In the genomic region with DNA sequence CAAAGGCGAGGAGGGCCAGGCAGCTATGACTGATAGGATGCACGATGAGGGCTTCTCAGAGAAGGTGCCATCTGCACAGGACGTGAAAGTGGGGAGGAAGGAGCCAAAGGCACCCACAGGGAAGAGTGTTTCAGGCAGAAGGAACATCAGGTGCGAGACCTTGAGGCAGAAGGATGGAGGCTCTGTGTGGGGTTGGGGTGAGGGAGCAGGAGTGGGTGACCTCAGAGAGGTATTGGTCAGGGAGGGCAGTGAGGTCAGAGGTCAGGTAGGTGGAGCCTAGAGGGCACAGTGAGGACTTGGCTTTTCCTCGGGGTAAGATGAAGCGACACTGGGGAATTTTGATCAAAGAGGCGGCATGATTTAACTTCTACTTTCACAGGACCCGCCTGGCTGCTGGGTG, we compare ENCODE assay signal across 17 cellular contexts.
DNase-seq lines count a peak whose midpoint lies in the region; ATAC-seq, FAIRE-seq and TF ChIP-seq lines count a peak whose summit lies in the region.
"Had no signal": no experiment of that assay in that cellular context is flagged by ENCODE, and none has a peak within 500 bp of the region (broad histone marks: within the 10 kb centered on the region; RNA-seq: fewer than 3 reads in every experiment).

No MANE protein-coding gene starts in this region.

- H4K12ac ChIP-seq in trophoblast cell (ENCODE audit: low read depth, low read length): no peak overlapping the region

- H2BK120ac ChIP-seq in trophoblast cell (ENCODE audit: insufficient read depth, low read length, poor library complexity): no peak overlapping the region

- 0% methylated on average over 6 of the region's 8 CpGs for WGBS in K562 (ENCODE audit: insufficient coverage, low coverage, missing lambda C conversion rate)
- no CpG with 5 or more reads among the region's 8 CpGs for WGBS in trophoblast cell (ENCODE audit: extremely low coverage, insufficient coverage, insufficient read length)

- POLR2A ChIA-PET in Caco-2 (lab: Charles Lee) (interaction anchor here (2.8 kb wide), 1 partner anchor 10 kb away, joined by 22 read pairs; no protein-coding TSS in a partner anchor), K562 (lab: Yijun Ruan, JAX) (interaction anchor here (0.6 to 1.1 kb wide), 4 partner anchors 9 to 1023 kb away, joined by 3 to 5 read pairs (median 4); no protein-coding TSS in a partner anchor)

- no peaks in the 10 kb centered on the region for H3K79me2 ChIP-seq in K562 (ENCODE audit: control insufficient read depth, insufficient read depth, low read length)
- no peaks in the 10 kb centered on the region for H3K79me2 ChIP-seq in trophoblast cell (ENCODE audit: control insufficient read depth, insufficient read depth, low read length, poor library complexity)

- no peaks in the 10 kb centered on the region for H3K36me3 Mint-ChIP-seq in Caco-2 (ENCODE audit: insufficient read depth, unreplicated experiment)
- H3K36me3 Mint-ChIP-seq: CD4-positive, alpha-beta memory T cell had no signal

- BruUV-seq in Caco-2 (replicated peaks; lab: Mats Ljungman, UMichigan) (no TSS peak), K562 (replicated peaks; lab: Mats Ljungman, UMichigan) (no TSS peak)

- no peak overlapping the region for H3K4ac ChIP-seq in trophoblast cell (ENCODE audit: low read depth, low read length)

- H3K36me3 ChIP-seq in Caco-2 (ENCODE audit: control insufficient read depth, insufficient read depth, low read length) (no peaks in the 10 kb centered on the region), K562 (ENCODE audit: control insufficient read depth, insufficient read depth, low read length) (no peaks in the 10 kb centered on the region), trophoblast cell (ENCODE audit: control insufficient read depth in 1 of 2, insufficient read depth in 2 of 2, low read length in 2 of 2) (no peaks in the 10 kb centered on the region)

- no peak overlapping the region for H3K14ac ChIP-seq in trophoblast cell (ENCODE audit: low read length)

- in situ Hi-C loops in K562 (cut with MboI): no loop called here

- no peak overlapping the region for H4K91ac ChIP-seq in trophoblast cell (ENCODE audit: low read depth, low read length)

- TF ChIP-seq CTCF in Caco-2 (IDR thresholded peaks at IDR 0.05; ENCODE audit: insufficient read depth in 1 of 2, low read depth in 1 of 2, low read length in 1 of 2, severe bottlenecking in 1 of 2, unreplicated experiment in 1 of 2) (no peak), K562 (IDR thresholded peaks at IDR 0.05 in 2 of 3, conservative IDR thresholded peaks at IDR 0.05 in 1 of 3; ENCODE audit: insufficient read depth in 2 of 3, low read depth in 1 of 3, low read length in 3 of 3) (no peak)

- H4K20me1 ChIP-seq in K562 (replicated peaks; ENCODE audit: control insufficient read depth, insufficient read depth, low read length): no peaks in the 10 kb centered on the region

- H3K9me1 ChIP-seq in K562 (ENCODE audit: control insufficient read depth, insufficient read depth, low read length): no peaks in the 10 kb centered on the region

- H2AK5ac ChIP-seq in trophoblast cell (ENCODE audit: low read length): no peak overlapping the region

- CTCF ChIA-PET in Caco-2 (lab: Charles Lee) (no interaction called here), K562 (lab: Yijun Ruan, JAX; ENCODE audit: low intra/inter-chr PET ratio) (no interaction called here)

- no peak overlapping the region for H2BK5ac ChIP-seq in trophoblast cell (ENCODE audit: low read depth, low read length, poor library complexity)

- H3K4me3 ChIP-seq in Caco-2 (ENCODE audit: low read depth, low read length) (no peak overlapping the region), K562 (no peak overlapping the region), trophoblast cell (ENCODE audit: low read depth, low read length) (peak overlapping the region; percentile 26)
- H3K4me3 ChIP-seq: GM12878, GM23338 had no signal

- intact Hi-C loops in Caco-2 (cut with micrococcal nuclease; ENCODE audit: unreplicated experiment) (loop anchor here (2.0 kb wide), 2 partner anchors 41 to 51 kb away; no protein-coding TSS in a partner anchor), K562 (cut with micrococcal nuclease) (no loop called here)

- DNase-seq in Caco-2 (no peak), K562 (ENCODE audit: extremely low read depth in 1 of 4, low spot score in 3 of 4) (no peak), trophoblast cell (no peak), NCI-H1930 (lab: John Stamatoyannopoulos, UW) (no peak), NCI-H774 (lab: John Stamatoyannopoulos, UW) (no peak)
- no peak for DNase-seq in stimulated activated CD4-positive, alpha-beta T cell treated with anti-CD3 and anti-CD28 coated beads, Interleukin-2, amount 100 ng/mL, for 24 hours
- DNase-seq: C1 segment of cervical spinal cord; CD4-positive, alpha-beta memory T cell; DMS 273 treated with DMSO at 0.1 percent for 48 hours; DMS79; EL; GDM1; H9 had no signal

- peak overlapping the region; percentile 62 for H3K4me3 Mint-ChIP-seq in Caco-2 (ENCODE audit: unreplicated experiment)
- H3K4me3 Mint-ChIP-seq: CD4-positive, alpha-beta memory T cell; GM23338; H9 had no signal

- H3K4me2 ChIP-seq in K562 (ENCODE audit: insufficient read depth, low read length) (no peak overlapping the region), trophoblast cell (ENCODE audit: low read length) (no peak overlapping the region)
- H3K4me2 ChIP-seq: GM23338 had no signal

- H3K27ac ChIP-seq in K562 (ENCODE audit: extremely low read depth, low read depth, low read length) (no peak overlapping the region), trophoblast cell (ENCODE audit: low read depth, low read length) (no peak overlapping the region)

- peaks cover 43% of the 10 kb centered on the region for H3K4me1 ChIP-seq in Caco-2
- peaks cover 0 to 4% of the 10 kb centered on the region in 2 experiments; a peak in 3 of 5 replicates for H3K4me1 ChIP-seq in K562 (replicated peaks in 1 of 2; ENCODE audit: control insufficient read depth in 2 of 2, insufficient read depth in 2 of 2, low read length in 2 of 2)
- peaks cover 0 to 2% of the 10 kb centered on the region in 2 experiments for H3K4me1 ChIP-seq in trophoblast cell (ENCODE audit: control insufficient read depth in 1 of 2, insufficient read depth in 2 of 2, low read length in 2 of 2)

- H3K9me3 ChIP-seq in Caco-2 (no peaks in the 10 kb centered on the region), K562 (replicated peaks; ENCODE audit: control insufficient read depth, insufficient read depth, low read depth, low read length) (no peaks in the 10 kb centered on the region), trophoblast cell (ENCODE audit: insufficient read depth, low read depth, low read length) (no peaks in the 10 kb centered on the region)

- TF ChIP-seq EP300 in K562 (IDR thresholded peaks at IDR 0.05; ENCODE audit: low read length): no peak

- TF ChIP-seq POLR2A in K562 (conservative IDR thresholded peaks at IDR 0.05): no peak

- H3K23ac ChIP-seq in trophoblast cell (ENCODE audit: low read length): no peak overlapping the region

- no peak for FAIRE-seq in K562 (lab: Jason Lieb, UNC)
- FAIRE-seq: D721Med, GM12878 had no signal

- H3K4me1 Mint-ChIP-seq in Caco-2 (ENCODE audit: low read depth, unreplicated experiment): peaks cover 36% of the 10 kb centered on the region
- H3K4me1 Mint-ChIP-seq: CD4-positive, alpha-beta memory T cell; GM23338; H9 had no signal

- H2AFZ ChIP-seq in K562 (ENCODE audit: low read depth, low read length) (no peak overlapping the region), trophoblast cell (ENCODE audit: insufficient read depth, low read length, poor library complexity) (no peak overlapping the region)
- H2AFZ ChIP-seq: GM23338 had no signal

- H3K18ac ChIP-seq in trophoblast cell (ENCODE audit: low read length): no peak overlapping the region

- H3K9ac ChIP-seq in K562 (ENCODE audit: insufficient read depth in 1 of 2, low read depth in 2 of 2, low read length in 2 of 2): no peak overlapping the region
- H3K9ac ChIP-seq in trophoblast cell (ENCODE audit: low read length): no peak overlapping the region

- no peak overlapping the region for H2BK12ac ChIP-seq in trophoblast cell (ENCODE audit: low read length)

- H4K8ac ChIP-seq in trophoblast cell (ENCODE audit: low read depth, low read length): no peak overlapping the region

- no peak for ATAC-seq in K562
- ATAC-seq: GM12878, GM23338, HCT116 had no signal

- TF ChIP-seq RAD21 in K562 (CRISPR knock-in tag; conservative IDR thresholded peaks at IDR 0.05 in 1 of 2, IDR thresholded peaks at IDR 0.05 in 1 of 2): no peak

- no peaks in the 10 kb centered on the region for H3K27me3 ChIP-seq in Caco-2 (replicated peaks; ENCODE audit: control insufficient read depth, insufficient read depth, low read length)
- H3K27me3 ChIP-seq in K562 (ENCODE audit: control insufficient read depth in 2 of 2, insufficient read depth in 2 of 2, low read length in 2 of 2): peaks cover 11 to 40% of the 10 kb centered on the region in 2 experiments
- no peaks in the 10 kb centered on the region for H3K27me3 ChIP-seq in trophoblast cell (ENCODE audit: insufficient read depth, low read length)

- H3K27ac Mint-ChIP-seq in Caco-2 (ENCODE audit: unreplicated experiment): peak overlapping the region; percentile 86
- H3K27ac Mint-ChIP-seq: CD4-positive, alpha-beta memory T cell; GM23338; H9 had no signal

- H3K27me3 Mint-ChIP-seq in Caco-2 (ENCODE audit: insufficient read depth, unreplicated experiment): no peaks in the 10 kb centered on the region

- no peaks in the 10 kb centered on the region for H3K9me3 Mint-ChIP-seq in Caco-2 (ENCODE audit: unreplicated experiment)
- H3K9me3 Mint-ChIP-seq: GM23338, H9 had no signal

- H3K79me1 ChIP-seq in trophoblast cell (ENCODE audit: low read length): no peaks in the 10 kb centered on the region

TF ChIP-seq in K562, 482 proteins besides CTCF, POLR2A, EP300 and RAD21:
- no peak for TF ChIP-seq EHMT2 (IDR thresholded peaks at IDR 0.05)
- no peak for TF ChIP-seq SMAD3 (CRISPR knock-in tag; conservative IDR thresholded peaks at IDR 0.05)
- no peak for TF ChIP-seq GTF2A2 (tag; IDR thresholded peaks at IDR 0.05)
- TF ChIP-seq CEBPB (tag; IDR thresholded peaks at IDR 0.05): no peak
- TF ChIP-seq BCL6 (CRISPR knock-in tag; IDR thresholded peaks at IDR 0.05): no peak
- TF ChIP-seq NR2C2 (CRISPR knock-in tag; IDR thresholded peaks at IDR 0.05): no peak
- 0 out of 2 replicates have a peak, but pooled peaks have one; percentile 23 for TF ChIP-seq NR2C2 (tag; IDR thresholded peaks at IDR 0.05)
- TF ChIP-seq ELF1 (tag; IDR thresholded peaks at IDR 0.05): no peak
- TF ChIP-seq NR2C1 (IDR thresholded peaks at IDR 0.05): peak; percentile 68
- TF ChIP-seq NR2C1 (tag; IDR thresholded peaks at IDR 0.05): peak; percentile 59
